Comparison of ENCODE assay signal across 11 cellular contexts in the genomic region with DNA sequence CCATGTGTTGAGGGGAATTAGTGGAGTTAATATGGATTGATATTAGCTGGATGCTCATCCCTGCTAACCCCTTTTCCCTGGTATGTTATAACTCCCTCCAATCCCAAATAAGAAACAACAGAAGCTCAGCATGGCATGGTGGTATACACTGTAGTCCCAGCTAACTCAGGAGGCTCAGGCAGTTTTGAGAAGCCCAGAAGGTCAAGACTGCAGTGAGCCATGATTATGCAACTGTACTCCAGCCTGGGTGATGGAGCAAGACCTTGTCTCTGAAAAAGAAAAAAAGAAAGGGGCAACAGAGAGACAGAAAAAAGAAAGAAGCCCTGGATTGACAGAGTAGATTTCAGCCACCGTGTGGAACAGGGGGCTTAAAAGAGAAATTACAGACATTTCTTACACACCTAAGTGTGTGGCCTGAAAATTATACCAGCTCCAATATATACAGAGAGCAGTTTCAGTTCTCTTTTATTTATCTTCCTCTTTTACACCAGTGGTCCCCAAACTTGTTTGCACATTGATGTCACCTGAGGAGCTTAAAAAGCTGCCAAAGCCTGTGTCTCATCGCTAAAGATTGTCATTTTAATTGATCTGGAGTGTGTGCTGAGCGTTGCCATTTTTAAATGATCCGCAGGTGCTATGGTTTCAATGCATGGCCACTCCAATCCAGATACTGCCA.
DNase-seq lines count a peak whose midpoint lies in the region; ATAC-seq and TF ChIP-seq lines count a peak whose summit lies in the region.
"Had no signal": no experiment of that assay in that cellular context is flagged by ENCODE, and none has a peak within 500 bp of the region (broad histone marks: within the 10 kb centered on the region; RNA-seq: fewer than 3 reads in every experiment).

No MANE protein-coding gene starts in this region.

- H3K9me3 ChIP-seq in right cardiac atrium (ENCODE audit: control insufficient read depth, low read length) = no peaks in the 10 kb centered on the region

- DNase-seq in epithelial cell of proximal tubule (ENCODE audit: low read depth) = peak; percentile 7
- DNase-seq in right cardiac atrium = no peak
- DNase-seq in pons (ENCODE audit: low spot score) = no peak
- DNase-seq in effector CD4-positive, alpha-beta T cell = no peak
- DNase-seq in H7 = no peak
- DNase-seq: mesendoderm; NCI-H1694 treated with DMSO at 0.1 percent for 48 hours; stimulated activated CD4-positive, alpha-beta T cell treated with anti-CD3 and anti-CD28 coated beads, Interleukin-4, amount 100 ng/mL, for 1 hour had no signal

- ATAC-seq in GM18519 (IDR thresholded peaks at IDR 0.05; ENCODE audit: low FRiP score, unreplicated experiment) (peak; percentile 99), GM21723 (IDR thresholded peaks at IDR 0.05; ENCODE audit: unreplicated experiment) (peak; percentile 100), HG03469 (IDR thresholded peaks at IDR 0.05; ENCODE audit: unreplicated experiment) (peak; percentile 99), right cardiac atrium (no peak)

- no peak overlapping the region for H3K27ac ChIP-seq in right cardiac atrium (ENCODE audit: low read length)

- intact Hi-C loops in right cardiac atrium (cut with DNase I) = no loop called here

- no peak overlapping the region for H3K4me3 ChIP-seq in epithelial cell of proximal tubule (ENCODE audit: low read depth, low read length)
- no peak overlapping the region for H3K4me3 ChIP-seq in right cardiac atrium (ENCODE audit: low read length)
- no peak overlapping the region for H3K4me3 ChIP-seq in H7 (ENCODE audit: insufficient read depth, low read depth, low read length)

- H3K4me1 ChIP-seq in right cardiac atrium (ENCODE audit: control insufficient read depth, insufficient read depth, low read length) = no peaks in the 10 kb centered on the region

- WGBS in right cardiac atrium = 71% methylated on average over 4 of the region's 4 CpGs

- H3K36me3 ChIP-seq in H7 (replicated peaks; ENCODE audit: control insufficient read depth, insufficient read depth, low read length) = no peaks in the 10 kb centered on the region

- H3K27me3 ChIP-seq in right cardiac atrium (ENCODE audit: control insufficient read depth, insufficient read depth) (no peaks in the 10 kb centered on the region), H7 (ENCODE audit: control insufficient read depth, insufficient read depth, low read length) (no peaks in the 10 kb centered on the region)

- no peak for TF ChIP-seq CTCF in epithelial cell of proximal tubule (conservative IDR thresholded peaks at IDR 0.05; ENCODE audit: low read depth, low read length)

Comparison
In these comparisons a context has a peak if more than half of its experiments do, and no peak if none do; other contexts are left out.
1. ATAC-seq: peak in GM18519 (single experiment), GM21723 (single experiment) and HG03469 (single experiment); none in right cardiac atrium (0 of 2).